In genomic region chr3:129604223-129604941, GRCh38 we compare ENCODE assay signal across 8 cellular contexts. TPM values are rescaled to one million over a fixed set of nuclear protein-coding genes. Genes with fewer than 3 reads are reported as not detected.
DNase-seq lines count a peak whose midpoint lies in the region; ATAC-seq and TF ChIP-seq lines count a peak whose summit lies in the region.

No MANE protein-coding gene starts in this region.

- peaks cover 9% of the 10 kb centered on the region for H3K27me3 Mint-ChIP-seq in activated naive CD4-positive, alpha-beta T cell treated with anti-CD3 and anti-CD28 coated beads, Interleukin-2, amount 50 U/mL, for 24 hours
- H3K27me3 Mint-ChIP-seq in chondrocyte (ENCODE audit: low read depth), result no peaks in the 10 kb centered on the region
- peaks cover 33% of the 10 kb centered on the region for H3K27me3 Mint-ChIP-seq in mesothelial cell of epicardium (ENCODE audit: low read depth)
- peaks cover 77% of the 10 kb centered on the region for H3K27me3 Mint-ChIP-seq in activated CD8-positive, alpha-beta memory T cell treated with anti-CD3 and anti-CD28 coated beads, Interleukin-2, amount 10 ng/mL, durations not matched to agents 7 days and 5 days

- intact Hi-C loops in transverse colon (cut with DNase I; ENCODE audit: low total_unique reads), result loop anchor here (10.0 kb wide), 1 partner anchor 110 kb away; no protein-coding TSS in a partner anchor

- no peak for TF ChIP-seq POLR2A in transverse colon (IDR thresholded peaks at IDR 0.05)

- peak overlapping the region; percentile 15 for H3K4me3 Mint-ChIP-seq in activated naive CD4-positive, alpha-beta T cell treated with anti-CD3 and anti-CD28 coated beads, Interleukin-2, amount 50 U/mL, for 24 hours
- H3K4me3 Mint-ChIP-seq in chondrocyte (ENCODE audit: unreplicated experiment) (peak overlapping the region; percentile 98), mesothelial cell of epicardium (peak overlapping the region; percentile 89)
- no peak overlapping the region for H3K4me3 Mint-ChIP-seq in activated CD8-positive, alpha-beta memory T cell treated with anti-CD3 and anti-CD28 coated beads, Interleukin-2, amount 10 ng/mL, durations not matched to agents 7 days and 5 days

- CTCF ChIA-PET in activated CD8-positive, alpha-beta memory T cell treated with anti-CD3 and anti-CD28 coated beads, Interleukin-2, amount 10 ng/mL, durations not matched to agents 7 days and 5 days (lab: Charles Lee), result interaction anchor here (0.6 to 1.1 kb wide), 2 partner anchors 26 to 114 kb away, joined by 3 to 5 read pairs; no protein-coding TSS in a partner anchor

- no peaks in the 10 kb centered on the region for H3K9me3 Mint-ChIP-seq in activated naive CD4-positive, alpha-beta T cell treated with anti-CD3 and anti-CD28 coated beads, Interleukin-2, amount 50 U/mL, for 24 hours
- H3K9me3 Mint-ChIP-seq in chondrocyte (ENCODE audit: low read depth) (no peaks in the 10 kb centered on the region), mesothelial cell of epicardium (no peaks in the 10 kb centered on the region)
- no peaks in the 10 kb centered on the region for H3K9me3 Mint-ChIP-seq in activated CD8-positive, alpha-beta memory T cell treated with anti-CD3 and anti-CD28 coated beads, Interleukin-2, amount 10 ng/mL, durations not matched to agents 7 days and 5 days (ENCODE audit: low read depth)

- ATAC-seq in activated CD8-positive, alpha-beta memory T cell treated with anti-CD3 and anti-CD28 coated beads, Interleukin-2, amount 10 ng/mL, durations not matched to agents 7 days and 5 days, result no peak

- TF ChIP-seq CTCF in chondrocyte (IDR thresholded peaks at IDR 0.05) (no peak), mesothelial cell of epicardium (IDR thresholded peaks at IDR 0.05; ENCODE audit: unreplicated experiment) (no peak), transverse colon (IDR thresholded peaks at IDR 0.05) (no peak)

- H3K4me1 ChIP-seq in transverse colon, result peaks cover 0 to 54% (median 31%) of the 10 kb centered on the region in 4 donors

- H3K9me3 ChIP-seq in transverse colon, result no peaks in the 10 kb centered on the region

- no peak for DNase-seq in activated naive CD4-positive, alpha-beta T cell (lab: John Stamatoyannopoulos, UW)
- no peak for DNase-seq in chondrocyte (ENCODE audit: low spot score)
- no peak for DNase-seq in mesothelial cell of epicardium (ENCODE audit: low spot score in 2 of 2, unreplicated experiment in 2 of 2)
- DNase-seq in transverse colon, result no peak
- DNase-seq in stimulated activated naive CD4-positive, alpha-beta T cell treated with Interleukin-2 at 50 U/mL for 16 hours (lab: John Stamatoyannopoulos, UW), result no peak
- DNase-seq in activated CD8-positive, alpha-beta memory T cell treated with anti-CD3 and anti-CD28 coated beads, Interleukin-2, amount 10 ng/mL, durations not matched to agents 7 days and 5 days, result no peak
- no peak for DNase-seq in HUDEP-2 (lab: John Stamatoyannopoulos, UW; ENCODE audit: unreplicated experiment in 76 of 76)

- H3K36me3 ChIP-seq in transverse colon, result no peaks in the 10 kb centered on the region

- H3K36me3 Mint-ChIP-seq in activated naive CD4-positive, alpha-beta T cell treated with anti-CD3 and anti-CD28 coated beads, Interleukin-2, amount 50 U/mL, for 24 hours, result no peaks in the 10 kb centered on the region
- H3K36me3 Mint-ChIP-seq in chondrocyte (ENCODE audit: low read depth), result peaks cover 2% of the 10 kb centered on the region
- no peaks in the 10 kb centered on the region for H3K36me3 Mint-ChIP-seq in mesothelial cell of epicardium
- no peaks in the 10 kb centered on the region for H3K36me3 Mint-ChIP-seq in activated CD8-positive, alpha-beta memory T cell treated with anti-CD3 and anti-CD28 coated beads, Interleukin-2, amount 10 ng/mL, durations not matched to agents 7 days and 5 days

- peaks cover 24% of the 10 kb centered on the region for H3K27me3 ChIP-seq in transverse colon

- peaks cover 4% of the 10 kb centered on the region for H3K4me1 Mint-ChIP-seq in activated naive CD4-positive, alpha-beta T cell treated with anti-CD3 and anti-CD28 coated beads, Interleukin-2, amount 50 U/mL, for 24 hours
- H3K4me1 Mint-ChIP-seq in chondrocyte (ENCODE audit: low read depth) (peaks cover 77% of the 10 kb centered on the region), mesothelial cell of epicardium (peaks cover 38% of the 10 kb centered on the region)
- H3K4me1 Mint-ChIP-seq in activated CD8-positive, alpha-beta memory T cell treated with anti-CD3 and anti-CD28 coated beads, Interleukin-2, amount 10 ng/mL, durations not matched to agents 7 days and 5 days, result peaks cover 11% of the 10 kb centered on the region

- no peak overlapping the region for H3K27ac Mint-ChIP-seq in activated naive CD4-positive, alpha-beta T cell treated with anti-CD3 and anti-CD28 coated beads, Interleukin-2, amount 50 U/mL, for 24 hours
- H3K27ac Mint-ChIP-seq in chondrocyte (ENCODE audit: unreplicated experiment) (peak overlapping the region; percentile 97), mesothelial cell of epicardium (no peak overlapping the region)
- no peak overlapping the region for H3K27ac Mint-ChIP-seq in activated CD8-positive, alpha-beta memory T cell treated with anti-CD3 and anti-CD28 coated beads, Interleukin-2, amount 10 ng/mL, durations not matched to agents 7 days and 5 days

- no peak for TF ChIP-seq EP300 in transverse colon (IDR thresholded peaks at IDR 0.05; ENCODE audit: low read depth)

- peak overlapping the region in 3 of 4 donors; percentile 44 to 58 (median 56) for H3K4me3 ChIP-seq in transverse colon

- 59% methylated on average over 9 of the region's 9 CpGs; no CpG with 5 or more reads in 1 of the 2 donors for WGBS in transverse colon (ENCODE audit: low coverage in 1 of 2), 2 donors

- in situ Hi-C loops in transverse colon (cut with MboI; ENCODE audit: low pct_ligation_motif_present in 1 of 4, low pct_unique_long_range_greater_than_20kb in 1 of 4, low sequenced_read_pairs in 3 of 4), result no loop called here

- H3K27ac ChIP-seq in transverse colon, result peak overlapping the region; percentile 72 to 87 (median 78)

RNA-seq across cellular contexts. Expression of gene PLXND1, which starts 2.1 kb away (rescaled TPM):
- 267 to 284 TPM (median 270 TPM) in 3 replicates for total RNA-seq in chondrocyte
- 53.9 to 60.6 TPM (median 54.7 TPM) in 3 replicates for total RNA-seq in mesothelial cell of epicardium
- total RNA-seq in transverse colon, result 10 to 100 TPM; 26.4 to 71.8 (median 35.8) TPM
- 1 to 10 TPM; 1.1 to 3.0 TPM for total RNA-seq in activated CD8-positive, alpha-beta memory T cell treated with anti-CD3 and anti-CD28 coated beads, Interleukin-2, amount 10 ng/mL, durations not matched to agents 7 days and 5 days

Comparison
In these comparisons a context has a peak if more than half of its experiments do, and no peak if none do; other contexts are left out.
1. RNA of gene PLXND1, which starts 2.1 kb away (total RNA-seq): 267 to 284 TPM in chondrocyte, 53.9 to 60.6 TPM in mesothelial cell of epicardium and 26.4 to 71.8 TPM in transverse colon; 1.1 to 3.0 TPM in activated CD8-positive, alpha-beta memory T cell treated with anti-CD3 and anti-CD28 coated beads, Interleukin-2, amount 10 ng/mL, durations not matched to agents 7 days and 5 days; every median in the first group is over 4 times any median in the second.